8 cellular contexts compared by ENCODE assay signal in the genomic region with DNA sequence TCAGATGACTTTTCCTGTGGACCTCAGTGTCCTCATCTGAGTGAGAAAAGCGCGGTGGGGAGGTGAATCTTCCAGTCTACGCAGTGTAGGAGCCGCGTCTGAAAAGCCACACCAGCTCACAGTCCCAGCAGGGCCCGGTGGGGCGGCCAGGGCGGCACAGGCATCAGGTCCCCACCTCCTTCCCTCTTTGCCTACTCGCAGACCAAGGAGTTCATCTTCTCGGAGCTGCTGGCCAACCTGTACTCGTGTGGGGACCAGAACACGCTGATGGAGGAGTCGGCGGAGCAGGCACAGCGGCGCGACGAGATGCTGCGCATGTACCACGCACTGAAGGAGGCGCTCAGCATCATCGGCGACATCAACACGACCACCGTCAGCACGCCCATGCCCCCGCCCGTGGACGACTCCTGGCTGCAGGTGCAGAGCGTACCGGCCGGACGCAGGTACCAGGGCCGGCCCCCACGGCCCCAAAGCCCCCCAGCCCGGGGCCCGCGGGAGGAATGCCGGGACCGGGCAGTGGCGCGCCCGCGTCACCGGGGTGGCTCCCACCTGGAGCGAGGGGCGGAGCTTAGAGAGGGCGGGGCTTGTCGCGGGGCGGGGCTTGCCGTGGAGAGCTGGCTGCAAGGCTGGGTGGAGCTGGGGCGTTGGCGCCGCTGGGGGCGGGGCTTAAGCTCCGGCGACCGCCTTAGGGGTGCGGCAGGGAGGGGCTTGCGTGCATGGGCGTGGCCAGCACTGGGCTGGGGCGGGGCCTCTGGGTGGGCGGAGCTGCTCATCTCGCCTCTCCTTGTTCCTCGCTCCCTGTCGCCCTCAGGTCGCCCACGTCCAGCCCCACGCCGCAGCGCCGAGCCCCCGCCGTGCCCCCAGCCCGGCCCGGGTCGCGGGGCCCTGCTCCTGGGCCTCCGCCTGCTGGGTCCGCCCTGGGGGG. TPM values are rescaled to one million over a fixed set of nuclear protein-coding genes. Genes with fewer than 3 reads are reported as not detected.
A peak's percentile ranks its signal among the peaks of the same experiment; 100 is the strongest.
DNase-seq lines count a peak whose midpoint lies in the region; ATAC-seq and TF ChIP-seq lines count a peak whose summit lies in the region.

No MANE protein-coding gene starts in this region.

- H3K4me3 ChIP-seq in GM12865 (ENCODE audit: low read depth, low read length) (no peak overlapping the region; the same call in 1 of the 2 replicates), duodenal mucosa (ENCODE audit: low read depth in 1 of 2, low read length in 2 of 2) (peak overlapping the region; percentile 52 to 64), lower lobe of right lung (peak overlapping the region; percentile 51)

- no peaks in the 10 kb centered on the region for H3K36me3 Mint-ChIP-seq in activated CD8-positive, alpha-beta T cell treated with anti-CD3 and anti-CD28 coated beads for 36 hours (ENCODE audit: low read depth)

- H3K27ac Mint-ChIP-seq in activated CD8-positive, alpha-beta T cell treated with anti-CD3 and anti-CD28 coated beads for 36 hours, result peak overlapping the region; percentile 59

- H3K4me3 Mint-ChIP-seq in activated CD8-positive, alpha-beta T cell treated with anti-CD3 and anti-CD28 coated beads for 36 hours, result peak overlapping the region; percentile 82

- H3K4me1 ChIP-seq in duodenal mucosa (ENCODE audit: control insufficient read depth in 1 of 2, insufficient read depth in 2 of 2, low read length in 2 of 2), result peaks cover 11 to 18% of the 10 kb centered on the region in 2 donors
- peaks cover 22% of the 10 kb centered on the region for H3K4me1 ChIP-seq in lower lobe of right lung

- H3K9me3 ChIP-seq in duodenal mucosa (ENCODE audit: control insufficient read depth in 1 of 2, low read length in 2 of 2) (no peaks in the 10 kb centered on the region), lower lobe of right lung (no peaks in the 10 kb centered on the region)

- TF ChIP-seq CTCF in GM12865 (IDR thresholded peaks at IDR 0.05; ENCODE audit: insufficient read depth, low read depth, low read length, missing control alignments) (no peak), lower lobe of right lung (IDR thresholded peaks at IDR 0.05) (no peak)
- no peak for TF ChIP-seq CTCF in activated CD8-positive, alpha-beta T cell treated with anti-CD3 and anti-CD28 coated beads for 36 hours (IDR thresholded peaks at IDR 0.05)

- POLR2A ChIA-PET in HEK293T (lab: Yijun Ruan, JAX), result interaction anchor here (0.8 to 1.0 kb wide), 3 partner anchors 9 to 26 kb away, joined by 3 to 4 read pairs (median 4); a partner anchor contains a TSS
- POLR2A ChIA-PET in activated CD8-positive, alpha-beta T cell treated with anti-CD3 and anti-CD28 coated beads for 36 hours (lab: Charles Lee), result interaction anchor here (0.5 to 1.1 kb wide), 5 partner anchors 20 to 216 kb away, joined by 3 read pairs; no protein-coding TSS in a partner anchor

- H3K27me3 ChIP-seq in duodenal mucosa (ENCODE audit: control insufficient read depth in 1 of 2, insufficient read depth in 2 of 2, low read length in 2 of 2) (peaks cover 4 to 5% of the 10 kb centered on the region in 2 donors), lower lobe of right lung (ENCODE audit: low read depth) (no peaks in the 10 kb centered on the region)

- CTCF ChIA-PET in HEK293T (lab: Yijun Ruan, JAX), result interaction anchor here (0.6 kb wide), 1 partner anchor 385 kb away, joined by 3 read pairs; no protein-coding TSS in a partner anchor
- CTCF ChIA-PET in activated CD8-positive, alpha-beta T cell treated with anti-CD3 and anti-CD28 coated beads for 36 hours (lab: Charles Lee), result interaction anchor here (0.6 to 1.1 kb wide), 5 partner anchors 9 to 91 kb away, joined by 3 read pairs; no protein-coding TSS in a partner anchor

- intact Hi-C loops in activated CD8-positive, alpha-beta T cell treated with anti-CD3 and anti-CD28 coated beads for 36 hours (cut with micrococcal nuclease), result no loop called here
- intact Hi-C loops in lower lobe of right lung (cut with DNase I), result no loop called here

- peak overlapping the region in 1 of 2 donors; percentile 51 for H3K9ac ChIP-seq in duodenal mucosa (ENCODE audit: low read depth in 1 of 2, low read length in 2 of 2)

- H3K9me3 Mint-ChIP-seq in activated CD8-positive, alpha-beta T cell treated with anti-CD3 and anti-CD28 coated beads for 36 hours, result no peaks in the 10 kb centered on the region

- peaks cover 9% of the 10 kb centered on the region for H3K27me3 Mint-ChIP-seq in activated CD8-positive, alpha-beta T cell treated with anti-CD3 and anti-CD28 coated beads for 36 hours

- peak; percentile 98 for ATAC-seq in activated CD8-positive, alpha-beta T cell treated with anti-CD3 and anti-CD28 coated beads for 36 hours
- ATAC-seq in lower lobe of right lung, result peak; percentile 97 to 98

- DNase-seq in GM12865 (ENCODE audit: low read depth) (peak; percentile 93), HEK293T (ENCODE audit: extremely low spot score) (peak; percentile 99), NCI-H187 treated with DMSO at 0.1 percent for 48 hours (lab: John Stamatoyannopoulos, UW) (peak; percentile 26), lower lobe of right lung (peak; percentile 93), H4 (ENCODE audit: low spot score) (no peak)
- DNase-seq in activated CD8-positive, alpha-beta T cell treated with anti-CD3 and anti-CD28 coated beads for 36 hours, result peak; percentile 98
- DNase-seq in stimulated activated CD8-positive, alpha-beta memory T cell treated with anti-CD3 and anti-CD28 coated beads, Interleukin-15, amount 100 ng/mL, for 24 hours (ENCODE audit: low read depth), result peak; percentile 99

- no peaks in the 10 kb centered on the region for H3K36me3 ChIP-seq in duodenal mucosa (ENCODE audit: control insufficient read depth in 1 of 2, insufficient read depth in 2 of 2, low read length in 2 of 2)
- no peaks in the 10 kb centered on the region for H3K36me3 ChIP-seq in lower lobe of right lung

- H3K27ac ChIP-seq in duodenal mucosa (ENCODE audit: low read depth, low read length) (no peak overlapping the region), lower lobe of right lung (peak overlapping the region; percentile 46)

- peaks cover 18% of the 10 kb centered on the region for H3K4me1 Mint-ChIP-seq in activated CD8-positive, alpha-beta T cell treated with anti-CD3 and anti-CD28 coated beads for 36 hours (ENCODE audit: low read depth)

TF ChIP-seq in HEK293T, 16 proteins besides CTCF, POLR2A, EP300 and RAD21:
- TF ChIP-seq HDGF (IDR thresholded peaks at IDR 0.05; ENCODE audit: borderline replicate concordance), result 0 out of 2 replicates have a peak, but pooled peaks have one; percentile 42
- TF ChIP-seq, protein P1, sequence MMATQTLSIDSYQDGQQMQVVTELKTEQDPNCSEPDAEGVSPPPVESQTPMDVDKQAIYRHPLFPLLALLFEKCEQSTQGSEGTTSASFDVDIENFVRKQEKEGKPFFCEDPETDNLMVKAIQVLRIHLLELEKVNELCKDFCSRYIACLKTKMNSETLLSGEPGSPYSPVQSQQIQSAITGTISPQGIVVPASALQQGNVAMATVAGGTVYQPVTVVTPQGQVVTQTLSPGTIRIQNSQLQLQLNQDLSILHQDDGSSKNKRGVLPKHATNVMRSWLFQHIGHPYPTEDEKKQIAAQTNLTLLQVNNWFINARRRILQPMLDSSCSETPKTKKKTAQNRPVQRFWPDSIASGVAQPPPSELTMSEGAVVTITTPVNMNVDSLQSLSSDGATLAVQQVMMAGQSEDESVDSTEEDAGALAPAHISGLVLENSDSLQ (IDR thresholded peaks at IDR 0.05), result no peak
- TF ChIP-seq SUZ12 (IDR thresholded peaks at IDR 0.05), result no peak
- TF ChIP-seq TARDBP (IDR thresholded peaks at IDR 0.05), result no peak
- no peak for TF ChIP-seq ARNT (IDR thresholded peaks at IDR 0.05)
- no peak for TF ChIP-seq ZNF384 (IDR thresholded peaks at IDR 0.05)

RNA-seq across cellular contexts. Expression of a gene that starts 25.6 kb away (rescaled TPM):
- 10 to 100 TPM; 29.8 to 34.6 TPM for total RNA-seq in activated CD8-positive, alpha-beta T cell treated with anti-CD3 and anti-CD28 coated beads for 36 hours
- total RNA-seq in lower lobe of right lung, result 82.7 TPM
- 40.3 and 56.0 TPM in 2 replicates for total RNA-seq in H4 (2014; rRNA removed; shearing (Covaris generic))

RNA-seq across cellular contexts. Expression of a gene that starts 25.9 kb away (rescaled TPM):
- total RNA-seq in activated CD8-positive, alpha-beta T cell treated with anti-CD3 and anti-CD28 coated beads for 36 hours, result 10 to 100 TPM; 12.4 to 13.3 TPM
- total RNA-seq in lower lobe of right lung, result 19.1 TPM
- total RNA-seq in H4 (2014; rRNA removed; shearing (Covaris generic)), result 59.5 and 66.7 TPM in 2 replicates

RNA-seq across cellular contexts. Expression of a gene that starts 47.0 kb away (rescaled TPM):
- under 1 TPM; 0.36 to 0.59 TPM for total RNA-seq in activated CD8-positive, alpha-beta T cell treated with anti-CD3 and anti-CD28 coated beads for 36 hours
- 8.8 TPM for total RNA-seq in lower lobe of right lung
- 19.7 and 20.0 TPM in 2 replicates for total RNA-seq in H4 (2014; rRNA removed; shearing (Covaris generic))

RNA-seq across cellular contexts. Expression of a gene that starts 58.8 kb away (rescaled TPM):
- 10 to 100 TPM; 75.7 to 77.1 TPM for total RNA-seq in activated CD8-positive, alpha-beta T cell treated with anti-CD3 and anti-CD28 coated beads for 36 hours
- 98.5 TPM for total RNA-seq in lower lobe of right lung
- 15.5 and 32.0 TPM in 2 replicates for total RNA-seq in H4 (2014; rRNA removed; shearing (Covaris generic))
